ENCODE assay signal across 1 cellular context in genomic region chr3:126373682-126374601, GRCh38.
TF ChIP-seq lines count a peak whose summit lies in the region.

No MANE protein-coding gene starts in this region.

TF ChIP-seq in IMR-90, 13 proteins besides CTCF, POLR2A, EP300 and RAD21:
- TF ChIP-seq RFX5 (IDR thresholded peaks at IDR 0.05; ENCODE audit: low read depth, low read length), result no peak
- no peak for TF ChIP-seq MAZ (IDR thresholded peaks at IDR 0.05; ENCODE audit: borderline replicate concordance, low read depth, low read length)
- no peak for TF ChIP-seq CEBPB (IDR thresholded peaks at IDR 0.05; ENCODE audit: low read depth, low read length)
- no peak for TF ChIP-seq BHLHE40 (IDR thresholded peaks at IDR 0.05; ENCODE audit: low read depth, low read length)
- TF ChIP-seq NFE2L2 (IDR thresholded peaks at IDR 0.05; ENCODE audit: low read depth, low read length), result no peak
- no peak for TF ChIP-seq SMC3 (IDR thresholded peaks at IDR 0.05; ENCODE audit: low read depth, low read length)
- TF ChIP-seq USF2 (IDR thresholded peaks at IDR 0.05; ENCODE audit: low read depth, low read length), result no peak
- no peak for TF ChIP-seq MXI1 (IDR thresholded peaks at IDR 0.05; ENCODE audit: borderline replicate concordance, low read depth, low read length)
TF ChIP-seq in IMR-90: peak in this region for 0.
